8 cellular contexts compared by ENCODE assay signal in the genomic region with DNA sequence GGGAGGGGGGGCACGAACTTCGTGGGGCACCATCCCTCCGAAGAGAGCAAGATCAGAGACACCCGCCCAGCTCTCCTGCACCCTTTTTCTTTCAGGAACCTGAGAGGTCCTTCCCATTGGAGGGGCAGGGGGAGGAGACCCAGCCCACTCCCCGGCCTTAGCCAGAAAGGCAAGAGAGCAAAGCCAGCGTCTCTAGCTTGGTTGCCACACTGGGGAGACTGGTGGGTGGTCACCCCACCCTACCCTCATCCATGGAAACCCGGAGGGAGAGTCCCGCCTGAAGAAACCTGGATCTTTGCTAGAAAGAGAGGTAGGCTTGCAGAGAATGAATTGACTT. TPM values are rescaled to one million over a fixed set of nuclear protein-coding genes. Genes with fewer than 3 reads are reported as not detected.
DNase-seq lines count a peak whose midpoint lies in the region; ATAC-seq and TF ChIP-seq lines count a peak whose summit lies in the region.

No MANE protein-coding gene starts in this region.

- no peaks in the 10 kb centered on the region for H3K9me3 Mint-ChIP-seq in osteocyte (ENCODE audit: unreplicated experiment)

- DNase-seq in Peyer's patch (peak in 1 of 3 donors; percentile 25), esophagus squamous epithelium (lab: John Stamatoyannopoulos, UW) (no peak), osteocyte (ENCODE audit: extremely low spot score, unreplicated experiment) (no peak), superior temporal gyrus (ENCODE audit: extremely low spot score) (no peak), middle frontal gyrus (ENCODE audit: extremely low spot score, low spot score) (no peak), erythroblast (lab: John Stamatoyannopoulos, UW) (no peak), GM20000 (ENCODE audit: low spot score) (no peak)

- H3K27ac Mint-ChIP-seq in osteocyte (ENCODE audit: unreplicated experiment), result peak overlapping the region; percentile 96

- H3K27ac ChIP-seq in Peyer's patch, result peak overlapping the region; percentile 82 to 92 (median 84)
- peak overlapping the region; percentile 87 to 96 (median 90) for H3K27ac ChIP-seq in esophagus squamous epithelium

- TF ChIP-seq CTCF in Peyer's patch (IDR thresholded peaks at IDR 0.05) (no peak), esophagus squamous epithelium (IDR thresholded peaks at IDR 0.05) (no peak), osteocyte (IDR thresholded peaks at IDR 0.05) (no peak), GM20000 (IDR thresholded peaks at IDR 0.05; ENCODE audit: extremely low read depth, missing control alignments) (no peak)

- intact Hi-C loops in esophagus squamous epithelium (cut with DNase I), result loop anchor here (10.0 kb wide), 2 partner anchors 122 to 168 kb away; partner anchors contain the start of genes ZBED6 and ZC3H11A

- WGBS in esophagus squamous epithelium, 2 donors, result 0% methylated on average over 3 to 4 of the region's 8 CpGs

- no peaks in the 10 kb centered on the region for H3K36me3 Mint-ChIP-seq in osteocyte (ENCODE audit: unreplicated experiment)

- H3K4me1 ChIP-seq in Peyer's patch (peaks cover 0 to 44% (median 13%) of the 10 kb centered on the region in 4 donors), esophagus squamous epithelium (peaks cover 39 to 74% (median 52%) of the 10 kb centered on the region in 3 donors)

- H3K9me3 ChIP-seq in Peyer's patch (no peaks in the 10 kb centered on the region), esophagus squamous epithelium (no peaks in the 10 kb centered on the region)

- peak; percentile 12 for ATAC-seq in GM21717 (IDR thresholded peaks at IDR 0.05; ENCODE audit: unreplicated experiment)

- peaks cover 56% of the 10 kb centered on the region for H3K4me1 Mint-ChIP-seq in osteocyte (ENCODE audit: unreplicated experiment)

- TF ChIP-seq POLR2A in Peyer's patch (IDR thresholded peaks at IDR 0.05) (peak; percentile 1 to 4), esophagus squamous epithelium (IDR thresholded peaks at IDR 0.05) (peak in 1 of 4 donors; percentile 8), erythroblast (IDR thresholded peaks at IDR 0.05; ENCODE audit: low read length) (no peak)

- H3K4me3 Mint-ChIP-seq in osteocyte (ENCODE audit: unreplicated experiment), result peak overlapping the region; percentile 90

- H3K36me3 ChIP-seq in Peyer's patch, result no peaks in the 10 kb centered on the region
- no peaks in the 10 kb centered on the region for H3K36me3 ChIP-seq in esophagus squamous epithelium

- H3K27me3 Mint-ChIP-seq in osteocyte (ENCODE audit: unreplicated experiment), result no peaks in the 10 kb centered on the region

- no peaks in the 10 kb centered on the region for H3K27me3 ChIP-seq in Peyer's patch
- H3K27me3 ChIP-seq in esophagus squamous epithelium, result no peaks in the 10 kb centered on the region

- H3K4me3 ChIP-seq in Peyer's patch, result peak overlapping the region; percentile 57 to 67 (median 63)
- peak overlapping the region; percentile 49 to 77 (median 68) for H3K4me3 ChIP-seq in esophagus squamous epithelium

RNA-seq across cellular contexts. Expression of gene ATP2B4, which starts 0.2 kb away (rescaled TPM):
- total RNA-seq in Peyer's patch, result 10 to 100 TPM; 36.3 to 78.4 (median 59.7) TPM
- total RNA-seq in esophagus squamous epithelium, result 10 to 100 TPM; 23.7 to 58.9 (median 39.2) TPM
- total RNA-seq in osteocyte, result 39.4 and 42.1 TPM in 2 replicates
